ENCODE assay signal across 10 cellular contexts in genomic region chr13:76965759-76966421, GRCh38. TPM values are rescaled to one million over a fixed set of nuclear protein-coding genes. Genes with fewer than 3 reads are reported as not detected.
A peak's percentile ranks its signal among the peaks of the same experiment; 100 is the strongest.
DNase-seq lines count a peak whose midpoint lies in the region; ATAC-seq, FAIRE-seq and TF ChIP-seq lines count a peak whose summit lies in the region.
"Had no signal": no experiment of that assay in that cellular context is flagged by ENCODE, and none has a peak within 500 bp of the region (broad histone marks: within the 10 kb centered on the region; RNA-seq: fewer than 3 reads in every experiment).

No MANE protein-coding gene starts in this region.

- no peaks in the 10 kb centered on the region for H3K79me2 ChIP-seq in astrocyte (ENCODE audit: insufficient read depth, low read length)

- POLR2A ChIA-PET in HEK293 (lab: Yijun Ruan, JAX) = no interaction called here
- POLR2A ChIA-PET in activated CD8-positive, alpha-beta T cell treated with anti-CD3 and anti-CD28 coated beads for 36 hours (lab: Charles Lee) = no interaction called here

- peak; percentile 15 to 55 (median 52) for ATAC-seq in heart left ventricle
- ATAC-seq in GM21528 (IDR thresholded peaks at IDR 0.05; ENCODE audit: low FRiP score, unreplicated experiment) = no peak
- ATAC-seq in activated CD8-positive, alpha-beta T cell treated with anti-CD3 and anti-CD28 coated beads for 36 hours = no peak
- ATAC-seq: activated T-cell treated with anti-CD3 and anti-CD28 coated beads, Interleukin-2, amount 50 U/mL, for 72 hours had no signal

- H3K9ac ChIP-seq in astrocyte (ENCODE audit: low read length) = no peak overlapping the region

- no peaks in the 10 kb centered on the region for H3K9me3 Mint-ChIP-seq in astrocyte (ENCODE audit: unreplicated experiment)
- peaks cover 2% of the 10 kb centered on the region for H3K9me3 Mint-ChIP-seq in activated CD8-positive, alpha-beta T cell treated with anti-CD3 and anti-CD28 coated beads for 36 hours

- peaks cover 15% of the 10 kb centered on the region for H3K4me1 Mint-ChIP-seq in astrocyte (ENCODE audit: low read depth, unreplicated experiment)
- no peaks in the 10 kb centered on the region for H3K4me1 Mint-ChIP-seq in activated CD8-positive, alpha-beta T cell treated with anti-CD3 and anti-CD28 coated beads for 36 hours (ENCODE audit: low read depth)

- DNase-seq in astrocyte (ENCODE audit: low read depth) (peak; percentile 65), heart left ventricle (peak in 4 of 5 donors; percentile 47 to 58 (median 58)), stromal cell of bone marrow (ENCODE audit: low read depth) (peak; percentile 77), germinal center (ENCODE audit: low spot score) (no peak), OCI-M1 (lab: John Stamatoyannopoulos, UW) (no peak)
- DNase-seq in activated CD8-positive, alpha-beta T cell treated with anti-CD3 and anti-CD28 coated beads for 36 hours = no peak
- DNase-seq: activated T-cell treated with anti-CD3 and anti-CD28 coated beads, Interleukin-2, amount 50 U/mL, for 72 hours; NCI-H1436 treated with DMSO at 0.1 percent for 48 hours had no signal

- H3K27ac Mint-ChIP-seq in astrocyte (ENCODE audit: unreplicated experiment) = peak overlapping the region; percentile 14
- H3K27ac Mint-ChIP-seq in activated CD8-positive, alpha-beta T cell treated with anti-CD3 and anti-CD28 coated beads for 36 hours = no peak overlapping the region
- H3K27ac Mint-ChIP-seq: activated T-cell treated with anti-CD3 and anti-CD28 coated beads, Interleukin-2, amount 50 U/mL, for 72 hours had no signal

- H3K4me3 ChIP-seq in HEK293 (ENCODE audit: low read depth, low read length) (no peak overlapping the region), astrocyte (ENCODE audit: insufficient read depth, low read depth, low read length) (no peak overlapping the region), heart left ventricle (no peak overlapping the region)

- H3K27me3 ChIP-seq in astrocyte (ENCODE audit: insufficient read depth, low read length) (peaks cover 3% of the 10 kb centered on the region), heart left ventricle (peaks cover 0 to 4% (median 0%) of the 10 kb centered on the region in 9 donors)

- peak overlapping the region; percentile 52 for H3K4me2 ChIP-seq in astrocyte (ENCODE audit: low read length)

- no peak for FAIRE-seq in astrocyte (lab: Jason Lieb, UNC)

- H3K27me3 Mint-ChIP-seq in astrocyte (ENCODE audit: low read depth, unreplicated experiment) = peaks cover 3% of the 10 kb centered on the region
- H3K27me3 Mint-ChIP-seq in activated CD8-positive, alpha-beta T cell treated with anti-CD3 and anti-CD28 coated beads for 36 hours = peaks cover 7% of the 10 kb centered on the region

- TF ChIP-seq CTCF in HEK293 (tag by site-specific recombination; IDR thresholded peaks at IDR 0.05) (no peak), astrocyte (IDR thresholded peaks at IDR 0.05; ENCODE audit: insufficient read depth, low read depth, low read length) (no peak), heart left ventricle (IDR thresholded peaks at IDR 0.05) (no peak)
- TF ChIP-seq CTCF in activated CD8-positive, alpha-beta T cell treated with anti-CD3 and anti-CD28 coated beads for 36 hours (IDR thresholded peaks at IDR 0.05) = no peak

- H3K36me3 ChIP-seq in HEK293 (ENCODE audit: control insufficient read depth in 2 of 2, insufficient read depth in 1 of 2, low read length in 2 of 2) (no peaks in the 10 kb centered on the region), astrocyte (ENCODE audit: insufficient read depth, low read length) (no peaks in the 10 kb centered on the region), heart left ventricle (no peaks in the 10 kb centered on the region)

- no peak for TF ChIP-seq POLR2A in heart left ventricle (IDR thresholded peaks at IDR 0.05)

- no peak overlapping the region for H3K4me3 Mint-ChIP-seq in astrocyte (ENCODE audit: unreplicated experiment)
- no peak overlapping the region for H3K4me3 Mint-ChIP-seq in activated CD8-positive, alpha-beta T cell treated with anti-CD3 and anti-CD28 coated beads for 36 hours
- H3K4me3 Mint-ChIP-seq: activated T-cell treated with anti-CD3 and anti-CD28 coated beads, Interleukin-2, amount 50 U/mL, for 72 hours had no signal

- no peaks in the 10 kb centered on the region for H3K4me1 ChIP-seq in HEK293 (ENCODE audit: control insufficient read depth, insufficient read depth, low read length)
- H3K4me1 ChIP-seq in astrocyte (ENCODE audit: insufficient read depth, low read length) = peaks cover 8% of the 10 kb centered on the region
- H3K4me1 ChIP-seq in heart left ventricle = peaks cover 0 to 8% (median 0%) of the 10 kb centered on the region in 12 donors

- no peaks in the 10 kb centered on the region for H3K36me3 Mint-ChIP-seq in astrocyte (ENCODE audit: low read depth, unreplicated experiment)
- H3K36me3 Mint-ChIP-seq in activated CD8-positive, alpha-beta T cell treated with anti-CD3 and anti-CD28 coated beads for 36 hours (ENCODE audit: low read depth) = no peaks in the 10 kb centered on the region

- no peaks in the 10 kb centered on the region for H4K20me1 ChIP-seq in astrocyte (ENCODE audit: insufficient read depth, low read length)

- H3K9me3 ChIP-seq in HEK293 (ENCODE audit: control insufficient read depth, insufficient read depth, low read depth, low read length) (no peaks in the 10 kb centered on the region), astrocyte (ENCODE audit: insufficient read depth, low read depth, low read length) (no peaks in the 10 kb centered on the region), heart left ventricle (peaks cover 0 to 9% (median 0%) of the 10 kb centered on the region in 12 donors)

- H3K27ac ChIP-seq in HEK293 (ENCODE audit: extremely low read depth, low read depth, low read length) (no peak overlapping the region), astrocyte (ENCODE audit: low read depth, low read length) (no peak overlapping the region), heart left ventricle (no peak overlapping the region)

- no peak overlapping the region for H2AFZ ChIP-seq in astrocyte (ENCODE audit: low read depth, low read length)

- CTCF ChIA-PET in HEK293 (lab: Yijun Ruan, JAX) = interaction anchor here (0.6 to 1.1 kb wide), 3 partner anchors 13 to 16 kb away, joined by 3 read pairs; no protein-coding TSS in a partner anchor
- CTCF ChIA-PET in activated CD8-positive, alpha-beta T cell treated with anti-CD3 and anti-CD28 coated beads for 36 hours (lab: Charles Lee) = interaction anchor here (1.6 kb wide), 1 partner anchor 14 kb away, joined by 3 read pairs; no protein-coding TSS in a partner anchor

- intact Hi-C loops in heart left ventricle (cut with DNase I) = no loop called here
- intact Hi-C loops in activated CD8-positive, alpha-beta T cell treated with anti-CD3 and anti-CD28 coated beads for 36 hours (cut with micrococcal nuclease) = no loop called here

- 54 to 57% (median 57%) methylated on average over 6 of the region's 6 CpGs for WGBS in heart left ventricle, 4 donors

TF ChIP-seq in HEK293, 187 proteins besides CTCF, POLR2A, EP300 and RAD21:
- TF ChIP-seq TRIM28 (IDR thresholded peaks at IDR 0.05; ENCODE audit: borderline replicate concordance, low read length) (peak; percentile 94), SETDB1 (IDR thresholded peaks at IDR 0.05; ENCODE audit: insufficient read length, low read length) (peak; percentile 74), ZNF248 (tag by site-specific recombination; IDR thresholded peaks at IDR 0.05) (no peak)

RNA-seq across cellular contexts. Expression of gene ACOD1, which starts 17.6 kb away (rescaled TPM):
- total RNA-seq in astrocyte = not detected in 2 replicates
- total RNA-seq in heart left ventricle = under 1 TPM in 1 of 9 donors, not detected in 8; 0.91 TPM
- not detected for polyA plus RNA-seq in heart left ventricle
- total RNA-seq in activated CD8-positive, alpha-beta T cell treated with anti-CD3 and anti-CD28 coated beads for 36 hours = not detected
- total RNA-seq: activated T-cell treated with anti-CD3 and anti-CD28 coated beads, Interleukin-2, amount 50 U/mL, for 72 hours had no signal

RNA-seq across cellular contexts. Expression of gene CLN5, which starts 26.0 kb away (rescaled TPM):
- total RNA-seq in astrocyte (32.9 and 35.8 TPM in 2 replicates), heart left ventricle (10 to 100 TPM; 12.3 to 19.1 (median 15.9) TPM)
- 10 to 100 TPM; 11.8 to 18.2 TPM for polyA plus RNA-seq in heart left ventricle
- total RNA-seq in activated CD8-positive, alpha-beta T cell treated with anti-CD3 and anti-CD28 coated beads for 36 hours = 10 to 100 TPM; 14.5 to 16.9 TPM

Comparison
In these comparisons a context has a peak if more than half of its experiments do, and no peak if none do; other contexts are left out.
1. DNase-seq: peak in astrocyte (single experiment), heart left ventricle (4 of 5) and stromal cell of bone marrow (single experiment); none in germinal center (single experiment), OCI-M1 (single experiment) and activated CD8-positive, alpha-beta T cell treated with anti-CD3 and anti-CD28 coated beads for 36 hours (single experiment).
2. ATAC-seq: peak in heart left ventricle (4 of 4); none in GM21528 (single experiment) and activated CD8-positive, alpha-beta T cell treated with anti-CD3 and anti-CD28 coated beads for 36 hours (single experiment).